In the genomic region with DNA sequence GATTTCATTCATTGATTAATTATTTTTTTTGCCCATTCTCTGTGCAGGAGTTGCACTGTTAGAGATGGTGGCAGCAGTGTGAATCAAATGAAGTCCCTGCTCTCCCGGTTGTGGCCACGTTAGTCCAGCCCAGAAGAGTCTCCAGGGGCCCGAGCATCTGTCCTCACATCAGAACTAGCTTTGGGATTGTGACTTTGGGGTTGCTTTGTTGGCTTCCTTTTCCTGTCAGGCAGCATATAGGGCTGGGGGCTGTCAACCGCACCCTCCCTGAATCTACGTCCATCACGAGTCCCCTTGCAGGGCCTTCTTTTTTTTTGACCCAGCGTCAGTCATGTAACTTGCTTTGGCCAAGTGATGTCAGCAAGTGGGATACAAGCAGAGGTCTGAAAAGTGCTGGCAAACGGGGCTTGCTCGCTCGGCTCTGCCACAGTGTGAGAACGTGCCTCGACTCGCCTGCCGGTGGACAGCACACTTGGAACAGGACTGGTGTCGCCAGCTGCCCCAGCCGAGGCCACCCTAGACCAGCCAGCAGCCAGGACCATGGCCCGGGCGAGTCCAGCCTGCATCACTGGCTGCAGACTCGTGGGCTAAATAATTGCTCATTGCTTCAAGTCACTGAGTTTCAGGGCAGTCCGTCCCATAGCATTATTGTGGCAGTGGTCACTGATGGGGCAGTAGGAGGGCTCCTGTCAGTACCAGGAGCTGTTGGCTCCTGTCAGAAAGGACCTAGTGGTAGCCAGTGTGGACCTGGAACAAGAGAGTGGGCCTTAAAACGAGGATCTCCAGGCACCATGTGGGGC, we compare ENCODE assay signal across 18 cellular contexts.
"Had no signal": no experiment of that assay in that cellular context is flagged by ENCODE, and none has a peak within 500 bp of the region (broad histone marks: within the 10 kb centered on the region; RNA-seq: fewer than 3 reads in every experiment).

No MANE protein-coding gene starts in this region.

- H3K36me3 Mint-ChIP-seq: activated naive CD8-positive, alpha-beta T cell; memory B cell had no signal

- H3K27ac Mint-ChIP-seq: activated CD4-positive, alpha-beta T cell treated with anti-CD3 and anti-CD28 coated beads, Interleukin-2, amount 10 ng/mL, durations not matched to agents 24 days and 14 days; activated naive CD8-positive, alpha-beta T cell; memory B cell; nephron had no signal

- H3K27me3 Mint-ChIP-seq: activated naive CD8-positive, alpha-beta T cell; memory B cell had no signal

- H3K27ac ChIP-seq: brain microvascular endothelial cell, esophagus squamous epithelium, thoracic aorta, WERI-Rb-1 had no signal

- H3K27me3 ChIP-seq: brain microvascular endothelial cell, esophagus squamous epithelium had no signal

- H3K9me3 Mint-ChIP-seq: memory B cell had no signal

- H3K4me3 ChIP-seq: esophagus squamous epithelium, thoracic aorta had no signal

- DNase-seq: activated CD4-positive, alpha-beta T cell treated with anti-CD3 and anti-CD28 coated beads, Interleukin-2, amount 10 ng/mL, durations not matched to agents 24 days and 14 days; activated effector memory CD4-positive, alpha-beta T cell treated with Interleukin-2 at 50 U/mL for 16 hours; activated T-cell treated with anti-CD3 and anti-CD28 coated beads, Interleukin-2, amount 50 U/mL, for 1 hour; brain microvascular endothelial cell; cerebellar nuclear complex; esophagus squamous epithelium; foreskin fibroblast; glutamatergic neuron; stimulated activated CD4-positive, alpha-beta T cell treated with anti-CD3 and anti-CD28 coated beads, Interleukin-4, amount 100 ng/mL, for 1 hour; stimulated activated CD8-positive, alpha-beta memory T cell treated with anti-CD3 and anti-CD28 coated beads, Interleukin-4, amount 100 ng/mL, for 48 hours; stimulated activated naive CD8-positive, alpha-beta T cell treated with anti-CD3 and anti-CD28 coated beads, Interleukin-15, Interleukin-2, amounts not matched to agents 100 U/mL and 50 U/mL, for 24 hours; T1000; WERI-Rb-1 had no signal

- H3K4me1 Mint-ChIP-seq: memory B cell had no signal

- H3K9me3 ChIP-seq: esophagus squamous epithelium, thoracic aorta had no signal

- ATAC-seq: left lobe of liver; stimulated activated naive CD8-positive, alpha-beta T cell treated with anti-CD3 and anti-CD28 coated beads, Interleukin-15, Interleukin-2, amounts not matched to agents 100 U/mL and 50 U/mL, for 24 hours had no signal

- H3K4me3 Mint-ChIP-seq: activated CD4-positive, alpha-beta T cell treated with anti-CD3 and anti-CD28 coated beads, Interleukin-2, amount 10 ng/mL, durations not matched to agents 24 days and 14 days; activated naive CD8-positive, alpha-beta T cell; memory B cell; nephron had no signal

- H3K36me3 ChIP-seq: brain microvascular endothelial cell, esophagus squamous epithelium, thoracic aorta, WERI-Rb-1 had no signal
